In genomic region chr10:102835007-102835482, GRCh38 we compare ENCODE assay signal across 8 cellular contexts. TPM values are rescaled to one million over a fixed set of nuclear protein-coding genes. Genes with fewer than 3 reads are reported as not detected.
A peak's percentile ranks its signal among the peaks of the same experiment; 100 is the strongest.
DNase-seq lines count a peak whose midpoint lies in the region; ATAC-seq and TF ChIP-seq lines count a peak whose summit lies in the region.

No MANE protein-coding gene starts in this region.

- H3K4me3 Mint-ChIP-seq in Calu3 (ENCODE audit: low read depth, unreplicated experiment): no peak overlapping the region

- no peak overlapping the region for H3K27ac Mint-ChIP-seq in Calu3 (ENCODE audit: unreplicated experiment)

- H3K27me3 Mint-ChIP-seq in Calu3 (ENCODE audit: unreplicated experiment): peaks cover 66% of the 10 kb centered on the region

- no peaks in the 10 kb centered on the region for H3K36me3 Mint-ChIP-seq in Calu3 (ENCODE audit: insufficient read depth, unreplicated experiment)

- H3K4me1 Mint-ChIP-seq in Calu3 (ENCODE audit: low read depth, unreplicated experiment): peaks cover 12% of the 10 kb centered on the region

- peaks cover 9% of the 10 kb centered on the region for H3K9me3 Mint-ChIP-seq in Calu3 (ENCODE audit: low read depth, unreplicated experiment)

- no TSS peak for BruUV-seq in Calu3 (replicated peaks; lab: Mats Ljungman, UMichigan)

- DNase-seq in Calu3: peak; percentile 67
- peak; percentile 66 for DNase-seq in NCI-H345 (lab: John Stamatoyannopoulos, UW)
- peak; percentile 75 for DNase-seq in activated CD4-positive, CD25-positive, alpha-beta regulatory T cell treated with anti-CD3 and anti-CD28 coated beads, Interleukin-2, amount 50 U/mL, for 72 hours
- DNase-seq in central memory CD4-positive, alpha-beta T cell: peak; percentile 59
- peak; percentile 44 for DNase-seq in kidney glomerular epithelial cell (lab: John Stamatoyannopoulos, UW)
- peak; percentile 71 for DNase-seq in stimulated activated CD4-positive, alpha-beta T cell treated with anti-CD3 and anti-CD28 coated beads, Interleukin-4, amount 100 ng/mL, for 1 hour

- ATAC-seq in HG02759 (IDR thresholded peaks at IDR 0.05; ENCODE audit: unreplicated experiment): peak; percentile 73
- ATAC-seq in GM19452 (IDR thresholded peaks at IDR 0.05; ENCODE audit: unreplicated experiment): no peak

- intact Hi-C loops in Calu3 (cut with micrococcal nuclease; ENCODE audit: unreplicated experiment): loop anchor here (1.0 kb wide), 1 partner anchor 66 kb away; no protein-coding TSS in a partner anchor

- peak; percentile 78 for TF ChIP-seq CTCF in Calu3 (IDR thresholded peaks at IDR 0.05; ENCODE audit: unreplicated experiment)

- CTCF ChIA-PET in Calu3 (lab: Charles Lee): interaction anchor here (2.4 kb wide), 1 partner anchor 67 kb away, joined by 12 read pairs; no protein-coding TSS in a partner anchor

RNA-seq across cellular contexts. Expression of gene CYP17A1, which starts 2.2 kb away (rescaled TPM):
- not detected in 2 replicates for total RNA-seq in Calu3 (2022)

RNA-seq across cellular contexts. Expression of gene BORCS7, which starts 19.0 kb away (rescaled TPM):
- total RNA-seq in Calu3 (2022): 4.5 and 4.9 TPM in 2 replicates

RNA-seq across cellular contexts. Expression of gene AS3MT, which starts 34.2 kb away (rescaled TPM):
- 0.35 TPM in 1 of 2 replicates, not detected in the other for total RNA-seq in Calu3 (2022)
